In the genomic region with DNA sequence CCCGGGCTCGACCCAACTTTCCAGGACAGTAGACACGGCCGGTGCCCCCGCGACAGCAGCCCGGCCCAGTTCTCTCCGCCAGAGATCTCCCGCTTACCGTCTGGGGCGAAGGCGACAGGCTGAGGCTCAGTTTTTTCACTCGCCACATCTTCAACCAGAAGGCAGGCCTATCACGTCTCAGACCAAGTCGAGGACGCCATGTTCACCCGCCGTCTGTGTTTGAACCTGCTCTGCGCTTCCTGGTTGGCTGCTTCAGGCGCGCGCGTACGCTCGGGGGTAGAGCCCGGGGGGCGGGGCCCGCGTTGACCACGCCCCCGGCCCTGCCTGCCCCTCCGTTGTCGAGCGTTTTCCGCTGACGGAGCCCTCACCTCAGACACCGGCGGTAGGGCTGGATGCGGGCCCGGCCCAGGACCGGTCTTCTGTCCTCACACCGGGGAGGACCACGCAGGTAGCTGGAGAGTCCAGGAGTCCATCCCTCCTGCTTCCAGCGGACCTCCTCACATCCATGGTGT, we compare ENCODE assay signal across 8 cellular contexts. TPM values are rescaled to one million over a fixed set of nuclear protein-coding genes. Genes with fewer than 3 reads are reported as not detected.
A peak's percentile ranks its signal among the peaks of the same experiment; 100 is the strongest.
DNase-seq lines count a peak whose midpoint lies in the region; ATAC-seq and TF ChIP-seq lines count a peak whose summit lies in the region.

A gene with protein sequence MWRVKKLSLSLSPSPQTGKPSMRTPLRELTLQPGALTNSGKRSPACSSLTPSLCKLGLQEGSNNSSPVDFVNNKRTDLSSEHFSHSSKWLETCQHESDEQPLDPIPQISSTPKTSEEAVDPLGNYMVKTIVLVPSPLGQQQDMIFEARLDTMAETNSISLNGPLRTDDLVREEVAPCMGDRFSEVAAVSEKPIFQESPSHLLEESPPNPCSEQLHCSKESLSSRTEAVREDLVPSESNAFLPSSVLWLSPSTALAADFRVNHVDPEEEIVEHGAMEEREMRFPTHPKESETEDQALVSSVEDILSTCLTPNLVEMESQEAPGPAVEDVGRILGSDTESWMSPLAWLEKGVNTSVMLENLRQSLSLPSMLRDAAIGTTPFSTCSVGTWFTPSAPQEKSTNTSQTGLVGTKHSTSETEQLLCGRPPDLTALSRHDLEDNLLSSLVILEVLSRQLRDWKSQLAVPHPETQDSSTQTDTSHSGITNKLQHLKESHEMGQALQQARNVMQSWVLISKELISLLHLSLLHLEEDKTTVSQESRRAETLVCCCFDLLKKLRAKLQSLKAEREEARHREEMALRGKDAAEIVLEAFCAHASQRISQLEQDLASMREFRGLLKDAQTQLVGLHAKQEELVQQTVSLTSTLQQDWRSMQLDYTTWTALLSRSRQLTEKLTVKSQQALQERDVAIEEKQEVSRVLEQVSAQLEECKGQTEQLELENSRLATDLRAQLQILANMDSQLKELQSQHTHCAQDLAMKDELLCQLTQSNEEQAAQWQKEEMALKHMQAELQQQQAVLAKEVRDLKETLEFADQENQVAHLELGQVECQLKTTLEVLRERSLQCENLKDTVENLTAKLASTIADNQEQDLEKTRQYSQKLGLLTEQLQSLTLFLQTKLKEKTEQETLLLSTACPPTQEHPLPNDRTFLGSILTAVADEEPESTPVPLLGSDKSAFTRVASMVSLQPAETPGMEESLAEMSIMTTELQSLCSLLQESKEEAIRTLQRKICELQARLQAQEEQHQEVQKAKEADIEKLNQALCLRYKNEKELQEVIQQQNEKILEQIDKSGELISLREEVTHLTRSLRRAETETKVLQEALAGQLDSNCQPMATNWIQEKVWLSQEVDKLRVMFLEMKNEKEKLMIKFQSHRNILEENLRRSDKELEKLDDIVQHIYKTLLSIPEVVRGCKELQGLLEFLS (minus strand): TSS at position 227 of the 512 bp plus-strand sequence. CDS start 79 bp downstream, at position 148.

- no peaks in the 10 kb centered on the region for H3K9me3 ChIP-seq in spleen

- TF ChIP-seq POLR2A in spleen (IDR thresholded peaks at IDR 0.05), result peak; percentile 84 to 95 (median 87)

- intact Hi-C loops in spleen (cut with DNase I; ENCODE audit: low total_unique reads), result no loop called here

- no peaks in the 10 kb centered on the region for H3K27me3 ChIP-seq in spleen (replicated peaks in 1 of 7)

- peak; percentile 60 for DNase-seq in AG09309 (ENCODE audit: low read depth)
- peak; percentile 87 for DNase-seq in NCI-H345 treated with DMSO at 0.1 percent for 48 hours (lab: John Stamatoyannopoulos, UW; ENCODE audit: unreplicated experiment)
- peak; percentile 87 for DNase-seq in activated CD4-positive, CD25-positive, alpha-beta regulatory T cell treated with anti-CD3 and anti-CD28 coated beads, Interleukin-2, amount 50 U/mL, for 16 hours (ENCODE audit: low read depth, low spot score)
- peak; percentile 96 for DNase-seq in central memory CD4-positive, alpha-beta T cell
- DNase-seq in inferior parietal cortex (ENCODE audit: extremely low spot score), result peak; percentile 88
- peak; percentile 99 for DNase-seq in spleen

- peak within 1 kb of the TSS; percentile 93 to 99 (median 96) for H3K27ac ChIP-seq in spleen

- TF ChIP-seq CTCF in AG09309 (IDR thresholded peaks at IDR 0.05; ENCODE audit: control insufficient read depth, insufficient read depth, low read depth, low read length, missing control alignments) (no peak), spleen (IDR thresholded peaks at IDR 0.05 in 8 of 11, conservative IDR thresholded peaks at IDR 0.05 in 3 of 11) (peak in 1 of 11 experiments; percentile 13)

- H3K4me3 ChIP-seq in AG09309 (ENCODE audit: control insufficient read depth, low read depth, low read length) (peak within 1 kb of the TSS; percentile 90), spleen (peak within 1 kb of the TSS; percentile 48 to 84 (median 54))

- ATAC-seq in GM19025 (IDR thresholded peaks at IDR 0.05; ENCODE audit: low read depth, unreplicated experiment), result peak; percentile 81
- ATAC-seq in HG03280 (IDR thresholded peaks at IDR 0.05; ENCODE audit: unreplicated experiment), result peak; percentile 85

- no peaks in the 10 kb centered on the region for H3K36me3 ChIP-seq in spleen

- 0 to 1% (median 1%) methylated on average over 15 to 44 of the region's 44 CpGs for WGBS in spleen, 5 donors

- H3K4me1 ChIP-seq in spleen, result peaks cover 12 to 29% (median 22%) of the 10 kb centered on the region in 6 donors

RNA-seq across cellular contexts. Expression of the gene that starts here (rescaled TPM):
- 10 to 100 TPM in 5 of 7 donors, 1 to 10 TPM in 2; 6.2 to 19.7 (median 14.3) TPM for total RNA-seq in spleen
- 10 to 100 TPM in 2 of 3 donors, 1 to 10 TPM in 1; 9.6 to 18.0 (median 14.9) TPM for polyA plus RNA-seq in spleen

Comparison
In these comparisons a context has a peak if more than half of its experiments do, and no peak if none do; other contexts are left out.
1. Peak in every context shown above with its lines: DNase-seq, ATAC-seq, H3K4me3 ChIP-seq and H3K27ac ChIP-seq.